20 cellular contexts compared by ENCODE assay signal in genomic region chr1:167105841-167106461, GRCh38. TPM values are rescaled to one million over a fixed set of nuclear protein-coding genes. Genes with fewer than 3 reads are reported as not detected.
DNase-seq lines count a peak whose midpoint lies in the region; ATAC-seq and TF ChIP-seq lines count a peak whose summit lies in the region.
"Had no signal": no experiment of that assay in that cellular context is flagged by ENCODE, and none has a peak within 500 bp of the region (broad histone marks: within the 10 kb centered on the region; RNA-seq: fewer than 3 reads in every experiment).

No MANE protein-coding gene starts in this region.

- H3K27me3 ChIP-seq in DOHH2 (ENCODE audit: control insufficient read depth, low read length) (no peaks in the 10 kb centered on the region), HCT116 (ENCODE audit: insufficient read depth, low read length) (no peaks in the 10 kb centered on the region), PC-9 (ENCODE audit: insufficient read depth, low read depth) (no peaks in the 10 kb centered on the region), dorsolateral prefrontal cortex (peaks cover 0 to 3% (median 0%) of the 10 kb centered on the region in 45 donors)
- H3K27me3 ChIP-seq: esophagus muscularis mucosa, sigmoid colon had no signal

- ATAC-seq in HCT116 (no peak), naive B cell (ENCODE audit: low read depth in 2 of 2) (no peak)
- ATAC-seq: activated CD4-positive, alpha-beta T cell treated with anti-CD3 and anti-CD28 coated beads for 36 hours; T-helper 17 cell had no signal

- H3K4me3 ChIP-seq in DOHH2 (ENCODE audit: low read length) (peak overlapping the region; percentile 46), HCT116 (replicated peaks in 1 of 2; ENCODE audit: low read depth in 1 of 2, low read length in 2 of 2) (no peak overlapping the region), PC-9 (no peak overlapping the region), dorsolateral prefrontal cortex (peak overlapping the region in 1 of 59 donors; percentile 3)
- H3K4me3 ChIP-seq: esophagus muscularis mucosa, sigmoid colon had no signal

- TF ChIP-seq CTCF in DOHH2 (IDR thresholded peaks at IDR 0.05; ENCODE audit: low read depth, low read length, poor library complexity, severe bottlenecking) (peak; percentile 1), HCT116 (IDR thresholded peaks at IDR 0.05 in 2 of 3, conservative IDR thresholded peaks at IDR 0.05 in 1 of 3; ENCODE audit: borderline replicate concordance in 1 of 3, insufficient read depth in 1 of 3, low read depth in 2 of 3, low read length in 2 of 3) (no peak), PC-9 (conservative IDR thresholded peaks at IDR 0.05) (no peak), dorsolateral prefrontal cortex (IDR thresholded peaks at IDR 0.05 in 54 of 56, conservative IDR thresholded peaks at IDR 0.05 in 2 of 56; ENCODE audit: low read depth in 1 of 56, partially characterized antibody in 56 of 56) (no peak)

- H4K20me1 ChIP-seq in DOHH2 (ENCODE audit: control insufficient read depth, insufficient read depth, low read depth, low read length): no peaks in the 10 kb centered on the region
- no peaks in the 10 kb centered on the region for H4K20me1 ChIP-seq in HCT116 (ENCODE audit: insufficient read depth)
- no peaks in the 10 kb centered on the region for H4K20me1 ChIP-seq in PC-9 (ENCODE audit: insufficient read depth)

- intact Hi-C loops in HCT116 (cut with micrococcal nuclease): no loop called here
- intact Hi-C loops in PC-9 (cut with micrococcal nuclease; ENCODE audit: unreplicated experiment): loop anchor here (5.0 kb wide), 1 partner anchor 39 kb away; no protein-coding TSS in a partner anchor
- intact Hi-C loops in posterior cingulate gyrus (cut with DNase I): no loop called here
- intact Hi-C loops in dorsolateral prefrontal cortex (cut with DNase I): no loop called here

- H3K4me3 Mint-ChIP-seq in naive B cell: peak overlapping the region in 5 of 8 donors; percentile 53 to 88 (median 75)
- H3K4me3 Mint-ChIP-seq: activated CD4-positive, alpha-beta T cell treated with anti-CD3 and anti-CD28 coated beads for 36 hours; mesothelial cell of epicardium; T-helper 17 cell had no signal

- RAD21 ChIA-PET in HCT116 (lab: Charles Lee; ENCODE audit: low non-redundant PET in 1 of 2, low total read pairs in 2 of 2, uncharacterized antibody in 2 of 2, unreplicated experiment in 2 of 2): no interaction called here

- CTCF ChIA-PET in HCT116 (lab: Charles Lee) (no interaction called here), PC-9 (lab: Charles Lee) (no interaction called here)

- H3K27me3 Mint-ChIP-seq in naive B cell: peaks cover 0 to 7% (median 0%) of the 10 kb centered on the region in 3 donors
- H3K27me3 Mint-ChIP-seq: activated CD4-positive, alpha-beta T cell treated with anti-CD3 and anti-CD28 coated beads for 36 hours had no signal

- no peak for TF ChIP-seq RAD21 in HCT116 (IDR thresholded peaks at IDR 0.05; ENCODE audit: low read depth)

- no peak for TF ChIP-seq POLR2A in HCT116 (IDR thresholded peaks at IDR 0.05; ENCODE audit: borderline replicate concordance, extremely low read depth, insufficient read depth, insufficient read length)

- no peak overlapping the region for H3K9ac ChIP-seq in HCT116 (ENCODE audit: low read length)

- peaks cover 11 to 18% (median 12%) of the 10 kb centered on the region in 7 donors for H3K9me3 Mint-ChIP-seq in naive B cell

- POLR2A ChIA-PET in HCT116 (lab: Charles Lee) (no interaction called here), PC-9 (lab: Charles Lee; ENCODE audit: unreplicated experiment) (no interaction called here)

- H3K4me1 Mint-ChIP-seq in naive B cell: peaks cover 32 to 45% (median 34%) of the 10 kb centered on the region in 3 donors

- peak overlapping the region in 2 of 6 donors; percentile 52 to 68 for H3K27ac Mint-ChIP-seq in naive B cell
- H3K27ac Mint-ChIP-seq: activated CD4-positive, alpha-beta T cell treated with anti-CD3 and anti-CD28 coated beads for 36 hours; mesothelial cell of epicardium; T-helper 17 cell had no signal

- H3K9me3 ChIP-seq in DOHH2 (ENCODE audit: control insufficient read depth, insufficient read depth, low read length) (peaks cover 7% of the 10 kb centered on the region; the same call in 1 of the 2 replicates), HCT116 (ENCODE audit: control insufficient read depth in 1 of 2, insufficient read depth in 1 of 2, low read depth in 1 of 2, low read length in 2 of 2) (no peaks in the 10 kb centered on the region), PC-9 (ENCODE audit: insufficient read depth, low read depth) (0 out of 2 replicates have a peak, but pooled peaks cover 3% of the 10 kb centered on the region)

- DNase-seq in HCT116 (ENCODE audit: low read depth, low spot score) (no peak), PC-9 (no peak), naive B cell (no peak), posterior cingulate gyrus (no peak), dorsolateral prefrontal cortex (no peak), mucosa of gallbladder (ENCODE audit: low spot score) (no peak)
- DNase-seq: activated CD4-positive, alpha-beta T cell treated with anti-CD3 and anti-CD28 coated beads for 36 hours; activated CD8-positive, alpha-beta memory T cell treated with anti-CD3 and anti-CD28 coated beads, Interleukin-2, amount 50 U/mL, for 48 hours; activated naive CD4-positive, alpha-beta T cell treated with anti-CD3 and anti-CD28 coated beads, Interleukin-2, amount 50 U/mL, for 16 hours; kidney; NCI-H1048; NK-92 treated with Interleukin-12 subunit alpha and Interleukin-12 subunit beta, amount 100 ng/mL, for 24 hours; sigmoid colon; T-helper 17 cell had no signal

- no peaks in the 10 kb centered on the region for H3K79me2 ChIP-seq in DOHH2 (ENCODE audit: control insufficient read depth, low read length)
- H3K79me2 ChIP-seq in HCT116 (ENCODE audit: insufficient read depth, low read length): no peaks in the 10 kb centered on the region
- no peaks in the 10 kb centered on the region for H3K79me2 ChIP-seq in PC-9 (ENCODE audit: low read depth)

- peaks cover 4% of the 10 kb centered on the region in 2 donors for H3K36me3 Mint-ChIP-seq in naive B cell
- H3K36me3 Mint-ChIP-seq: mesothelial cell of epicardium had no signal

- H3K27ac ChIP-seq in DOHH2 (ENCODE audit: low read depth, low read length): no peak overlapping the region
- no peak overlapping the region for H3K27ac ChIP-seq in HCT116 (ENCODE audit: low read depth, low read length)
- H3K27ac ChIP-seq in PC-9: 0 out of 2 replicates have a peak overlapping the region, but pooled peaks have one; percentile 2
- peak overlapping the region in 11 of 59 donors; percentile 5 to 44 (median 16) for H3K27ac ChIP-seq in dorsolateral prefrontal cortex
- H3K27ac ChIP-seq: esophagus muscularis mucosa had no signal

- BruUV-seq in HCT116 (replicated peaks; lab: Mats Ljungman, UMichigan) (no TSS peak), PC-9 (replicated peaks; lab: Mats Ljungman, UMichigan) (no TSS peak)

- peaks cover 43% of the 10 kb centered on the region for H3K4me1 ChIP-seq in DOHH2 (ENCODE audit: control insufficient read depth, low read length)
- peaks cover 0 to 26% of the 10 kb centered on the region in 2 experiments; a peak in 2 of 4 replicates for H3K4me1 ChIP-seq in HCT116 (ENCODE audit: control insufficient read depth in 1 of 2, insufficient read depth in 2 of 2, low read length in 2 of 2)
- peaks cover 78% of the 10 kb centered on the region for H3K4me1 ChIP-seq in PC-9 (replicated peaks; ENCODE audit: insufficient read depth)

- no peaks in the 10 kb centered on the region for H3K9me2 ChIP-seq in DOHH2 (replicated peaks; ENCODE audit: control insufficient read depth, low read length)
- H3K9me2 ChIP-seq in HCT116 (ENCODE audit: insufficient read depth): no peaks in the 10 kb centered on the region
- no peaks in the 10 kb centered on the region for H3K9me2 ChIP-seq in PC-9 (ENCODE audit: insufficient read depth)

- H3K36me3 ChIP-seq in DOHH2 (ENCODE audit: control insufficient read depth, low read length): no peaks in the 10 kb centered on the region
- no peaks in the 10 kb centered on the region for H3K36me3 ChIP-seq in HCT116 (ENCODE audit: control insufficient read depth in 1 of 2, insufficient read depth in 2 of 2, low read length in 2 of 2)
- H3K36me3 ChIP-seq in PC-9 (ENCODE audit: low read depth): no peaks in the 10 kb centered on the region
- H3K36me3 ChIP-seq: esophagus muscularis mucosa, sigmoid colon had no signal

- H3F3A ChIP-seq in DOHH2 (ENCODE audit: control insufficient read depth, insufficient read depth) (no peaks in the 10 kb centered on the region), PC-9 (ENCODE audit: insufficient read depth, low read depth) (peaks cover 44% of the 10 kb centered on the region)

- peak overlapping the region; percentile 63 for H3K4me2 ChIP-seq in DOHH2 (ENCODE audit: low read length)
- no peak overlapping the region for H3K4me2 ChIP-seq in HCT116 (ENCODE audit: low read length)
- peak overlapping the region; percentile 21 for H3K4me2 ChIP-seq in PC-9

- H2AFZ ChIP-seq in HCT116 (ENCODE audit: low read depth, low read length, poor library complexity, severe bottlenecking): peak overlapping the region; percentile 79
- H2AFZ ChIP-seq in PC-9: no peak overlapping the region

TF ChIP-seq in HCT116, 20 proteins besides CTCF, POLR2A, EP300 and RAD21 (continues in another document):
- TF ChIP-seq SRF (IDR thresholded peaks at IDR 0.05; ENCODE audit: low read depth): no peak
- no peak for TF ChIP-seq EZH2 (IDR thresholded peaks at IDR 0.05)
- no peak for TF ChIP-seq EZH2phosphoT487 (IDR thresholded peaks at IDR 0.05; ENCODE audit: borderline replicate concordance)
- TF ChIP-seq FOSL1 (IDR thresholded peaks at IDR 0.05; ENCODE audit: low read depth): no peak
- TF ChIP-seq TCF7L2 (IDR thresholded peaks at IDR 0.05; ENCODE audit: borderline replicate concordance, extremely low read depth, insufficient read depth, insufficient read length): no peak

RNA-seq across cellular contexts. Expression of gene STYXL2, which starts 12.1 kb away (rescaled TPM):
- total RNA-seq in HCT116 (2021; ENCODE audit: unreplicated experiment) (not detected), PC-9 (2021) (not detected in 2 replicates), dorsolateral prefrontal cortex (1 to 10 TPM in 30 of 120 experiments, under 1 TPM in 90; 0.14 to 2.6 (median 0.71) TPM), mucosa of gallbladder (3.1 TPM)
- 0.01 TPM in 1 of 2 replicates, not detected in the other for polyA plus RNA-seq in HCT116 (2012)
- polyA plus RNA-seq in naive B cell (ENCODE audit: low read depth in 6 of 6): not detected
- total RNA-seq: activated CD4-positive, alpha-beta T cell treated with anti-CD3 and anti-CD28 coated beads for 36 hours; dermis microvascular lymphatic vessel endothelial cell; T-helper 17 cell had no signal
- polyA plus RNA-seq: IgD-negative memory B cell had no signal

RNA-seq across cellular contexts. Expression of gene GPA33, which starts 15.8 kb away (rescaled TPM):
- total RNA-seq in HCT116 (2021; ENCODE audit: unreplicated experiment) (0.22 TPM), PC-9 (2021) (not detected in 2 replicates), dorsolateral prefrontal cortex (1 to 10 TPM in 1 of 120 experiments, under 1 TPM in 54, not detected in 65; 0.13 to 1.1 (median 0.28) TPM), mucosa of gallbladder (1.4 TPM)
- 0.11 and 0.25 TPM in 2 replicates for polyA plus RNA-seq in HCT116 (2012)
- polyA plus RNA-seq in naive B cell (ENCODE audit: low read depth in 6 of 6): 10 to 100 TPM in 1 of 6 donors, 1 to 10 TPM in 5; 3.4 to 14.6 (median 5.7) TPM
- total RNA-seq: dermis microvascular lymphatic vessel endothelial cell, temporal lobe had no signal
